Comparison of ENCODE assay signal across 1 cellular context in the genomic region with DNA sequence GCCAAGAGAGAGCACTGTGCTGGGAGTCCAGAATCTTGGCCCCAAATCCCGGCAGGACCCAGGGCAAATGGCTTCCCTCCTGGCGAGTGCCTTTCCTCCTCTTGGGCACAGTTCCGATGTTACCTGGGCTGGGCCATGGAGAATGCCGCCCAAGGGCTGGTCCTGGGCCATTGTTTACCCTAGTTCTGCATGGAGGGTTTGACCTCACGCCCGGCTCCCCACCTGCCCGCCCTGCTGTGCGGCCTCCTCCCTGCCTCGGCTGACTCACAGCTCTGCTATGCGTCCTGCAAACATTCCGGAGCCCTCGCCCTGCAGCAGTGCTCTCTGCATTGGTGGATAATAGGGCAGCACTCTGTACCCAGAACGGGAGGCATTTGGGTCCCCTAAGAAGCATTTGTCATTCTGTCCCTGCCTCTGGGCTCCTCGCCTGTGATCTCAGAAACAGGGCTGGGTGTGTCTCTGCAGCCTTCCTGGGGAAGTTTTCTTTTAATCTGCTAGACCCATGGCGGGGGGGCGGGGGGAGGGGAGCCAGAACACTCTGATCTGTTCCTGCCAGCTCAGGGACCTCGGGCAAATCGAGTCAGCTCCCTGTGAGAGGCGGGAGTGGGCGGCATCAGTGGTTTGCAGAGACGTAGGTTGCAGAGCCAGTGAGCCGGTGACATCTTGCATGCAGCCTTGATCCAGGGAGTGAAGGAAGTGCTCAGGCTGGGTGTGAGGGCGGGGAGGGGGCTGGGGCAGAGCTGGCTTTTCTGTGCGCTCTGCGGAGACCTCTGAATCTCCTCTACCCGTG.
A peak's percentile ranks its signal among the peaks of the same experiment; 100 is the strongest.
TF ChIP-seq lines count a peak whose summit lies in the region.

No MANE protein-coding gene starts in this region.

TF ChIP-seq in HepG2, 621 proteins besides CTCF, POLR2A, EP300 and RAD21 (continued from another document and continues in another):
- TF ChIP-seq ATF2 (CRISPR knock-in tag; IDR thresholded peaks at IDR 0.05): 0 out of 2 replicates have a peak, but pooled peaks have one; percentile 57
- no peak for TF ChIP-seq HIVEP1 (CRISPR knock-in tag; IDR thresholded peaks at IDR 0.05)
- TF ChIP-seq, protein P1, sequence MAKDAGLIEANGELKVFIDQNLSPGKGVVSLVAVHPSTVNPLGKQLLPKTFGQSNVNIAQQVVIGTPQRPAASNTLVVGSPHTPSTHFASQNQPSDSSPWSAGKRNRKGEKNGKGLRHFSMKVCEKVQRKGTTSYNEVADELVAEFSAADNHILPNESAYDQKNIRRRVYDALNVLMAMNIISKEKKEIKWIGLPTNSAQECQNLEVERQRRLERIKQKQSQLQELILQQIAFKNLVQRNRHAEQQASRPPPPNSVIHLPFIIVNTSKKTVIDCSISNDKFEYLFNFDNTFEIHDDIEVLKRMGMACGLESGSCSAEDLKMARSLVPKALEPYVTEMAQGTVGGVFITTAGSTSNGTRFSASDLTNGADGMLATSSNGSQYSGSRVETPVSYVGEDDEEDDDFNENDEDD (CRISPR knock-in tag; IDR thresholded peaks at IDR 0.05; ENCODE audit: borderline replicate concordance): peak; percentile 39; the same call in 1 of the 2 replicates
- TF ChIP-seq JUN (CRISPR knock-in tag; IDR thresholded peaks at IDR 0.05): peak; percentile 97
- TF ChIP-seq ZFP37 (CRISPR knock-in tag; IDR thresholded peaks at IDR 0.05; ENCODE audit: borderline replicate concordance): no peak
- no peak for TF ChIP-seq ZNF282 (IDR thresholded peaks at IDR 0.05; ENCODE audit: partially characterized antibody)
- no peak for TF ChIP-seq ZNF446 (CRISPR knock-in tag; IDR thresholded peaks at IDR 0.05)
- no peak for TF ChIP-seq TRIM24 (CRISPR knock-in tag; IDR thresholded peaks at IDR 0.05)
- no peak for TF ChIP-seq ZNF383 (CRISPR knock-in tag; IDR thresholded peaks at IDR 0.05; ENCODE audit: borderline replicate concordance)
- TF ChIP-seq, protein P2, sequence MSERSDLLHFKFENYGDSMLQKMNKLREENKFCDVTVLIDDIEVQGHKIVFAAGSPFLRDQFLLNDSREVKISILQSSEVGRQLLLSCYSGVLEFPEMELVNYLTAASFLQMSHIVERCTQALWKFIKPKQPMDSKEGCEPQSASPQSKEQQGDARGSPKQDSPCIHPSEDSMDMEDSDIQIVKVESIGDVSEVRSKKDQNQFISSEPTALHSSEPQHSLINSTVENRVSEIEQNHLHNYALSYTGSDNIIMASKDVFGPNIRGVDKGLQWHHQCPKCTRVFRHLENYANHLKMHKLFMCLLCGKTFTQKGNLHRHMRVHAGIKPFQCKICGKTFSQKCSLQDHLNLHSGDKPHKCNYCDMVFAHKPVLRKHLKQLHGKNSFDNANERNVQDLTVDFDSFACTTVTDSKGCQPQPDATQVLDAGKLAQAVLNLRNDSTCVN (CRISPR knock-in tag; IDR thresholded peaks at IDR 0.05; ENCODE audit: borderline replicate concordance): no peak
- TF ChIP-seq, protein P3, sequence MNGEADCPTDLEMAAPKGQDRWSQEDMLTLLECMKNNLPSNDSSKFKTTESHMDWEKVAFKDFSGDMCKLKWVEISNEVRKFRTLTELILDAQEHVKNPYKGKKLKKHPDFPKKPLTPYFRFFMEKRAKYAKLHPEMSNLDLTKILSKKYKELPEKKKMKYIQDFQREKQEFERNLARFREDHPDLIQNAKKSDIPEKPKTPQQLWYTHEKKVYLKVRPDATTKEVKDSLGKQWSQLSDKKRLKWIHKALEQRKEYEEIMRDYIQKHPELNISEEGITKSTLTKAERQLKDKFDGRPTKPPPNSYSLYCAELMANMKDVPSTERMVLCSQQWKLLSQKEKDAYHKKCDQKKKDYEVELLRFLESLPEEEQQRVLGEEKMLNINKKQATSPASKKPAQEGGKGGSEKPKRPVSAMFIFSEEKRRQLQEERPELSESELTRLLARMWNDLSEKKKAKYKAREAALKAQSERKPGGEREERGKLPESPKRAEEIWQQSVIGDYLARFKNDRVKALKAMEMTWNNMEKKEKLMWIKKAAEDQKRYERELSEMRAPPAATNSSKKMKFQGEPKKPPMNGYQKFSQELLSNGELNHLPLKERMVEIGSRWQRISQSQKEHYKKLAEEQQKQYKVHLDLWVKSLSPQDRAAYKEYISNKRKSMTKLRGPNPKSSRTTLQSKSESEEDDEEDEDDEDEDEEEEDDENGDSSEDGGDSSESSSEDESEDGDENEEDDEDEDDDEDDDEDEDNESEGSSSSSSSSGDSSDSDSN (CRISPR knock-in tag; IDR thresholded peaks at IDR 0.05): peak; percentile 46; the same call in 1 of the 2 replicates
- no peak for TF ChIP-seq ZBTB37 (CRISPR knock-in tag; IDR thresholded peaks at IDR 0.05)
- TF ChIP-seq, protein P4, sequence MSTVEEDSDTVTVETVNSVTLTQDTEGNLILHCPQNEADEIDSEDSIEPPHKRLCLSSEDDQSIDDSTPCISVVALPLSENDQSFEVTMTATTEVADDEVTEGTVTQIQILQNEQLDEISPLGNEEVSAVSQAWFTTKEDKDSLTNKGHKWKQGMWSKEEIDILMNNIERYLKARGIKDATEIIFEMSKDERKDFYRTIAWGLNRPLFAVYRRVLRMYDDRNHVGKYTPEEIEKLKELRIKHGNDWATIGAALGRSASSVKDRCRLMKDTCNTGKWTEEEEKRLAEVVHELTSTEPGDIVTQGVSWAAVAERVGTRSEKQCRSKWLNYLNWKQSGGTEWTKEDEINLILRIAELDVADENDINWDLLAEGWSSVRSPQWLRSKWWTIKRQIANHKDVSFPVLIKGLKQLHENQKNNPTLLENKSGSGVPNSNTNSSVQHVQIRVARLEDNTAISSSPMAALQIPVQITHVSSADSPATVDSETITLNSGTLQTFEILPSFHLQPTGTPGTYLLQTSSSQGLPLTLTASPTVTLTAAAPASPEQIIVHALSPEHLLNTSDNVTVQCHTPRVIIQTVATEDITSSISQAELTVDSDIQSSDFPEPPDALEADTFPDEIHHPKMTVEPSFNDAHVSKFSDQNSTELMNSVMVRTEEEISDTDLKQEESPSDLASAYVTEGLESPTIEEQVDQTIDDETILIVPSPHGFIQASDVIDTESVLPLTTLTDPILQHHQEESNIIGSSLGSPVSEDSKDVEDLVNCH (CRISPR knock-in tag; IDR thresholded peaks at IDR 0.05): no peak
- TF ChIP-seq, protein P5, sequence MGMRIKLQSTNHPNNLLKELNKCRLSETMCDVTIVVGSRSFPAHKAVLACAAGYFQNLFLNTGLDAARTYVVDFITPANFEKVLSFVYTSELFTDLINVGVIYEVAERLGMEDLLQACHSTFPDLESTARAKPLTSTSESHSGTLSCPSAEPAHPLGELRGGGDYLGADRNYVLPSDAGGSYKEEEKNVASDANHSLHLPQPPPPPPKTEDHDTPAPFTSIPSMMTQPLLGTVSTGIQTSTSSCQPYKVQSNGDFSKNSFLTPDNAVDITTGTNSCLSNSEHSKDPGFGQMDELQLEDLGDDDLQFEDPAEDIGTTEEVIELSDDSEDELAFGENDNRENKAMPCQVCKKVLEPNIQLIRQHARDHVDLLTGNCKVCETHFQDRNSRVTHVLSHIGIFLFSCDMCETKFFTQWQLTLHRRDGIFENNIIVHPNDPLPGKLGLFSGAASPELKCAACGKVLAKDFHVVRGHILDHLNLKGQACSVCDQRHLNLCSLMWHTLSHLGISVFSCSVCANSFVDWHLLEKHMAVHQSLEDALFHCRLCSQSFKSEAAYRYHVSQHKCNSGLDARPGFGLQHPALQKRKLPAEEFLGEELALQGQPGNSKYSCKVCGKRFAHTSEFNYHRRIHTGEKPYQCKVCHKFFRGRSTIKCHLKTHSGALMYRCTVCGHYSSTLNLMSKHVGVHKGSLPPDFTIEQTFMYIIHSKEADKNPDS (CRISPR knock-in tag; IDR thresholded peaks at IDR 0.05): no peak
- TF ChIP-seq MED1 (CRISPR knock-in tag; IDR thresholded peaks at IDR 0.05): peak; percentile 49; the same call in 1 of the 2 replicates
- TF ChIP-seq ZNF564 (CRISPR knock-in tag; IDR thresholded peaks at IDR 0.05): 0 out of 2 replicates have a peak, but pooled peaks have one; percentile 34
- no peak for TF ChIP-seq ZNF143 (CRISPR knock-in tag; IDR thresholded peaks at IDR 0.05)
- peak; percentile 29; the same call in 1 of the 2 replicates for TF ChIP-seq STAG1 (CRISPR knock-in tag; IDR thresholded peaks at IDR 0.05)
- TF ChIP-seq SPEN (CRISPR knock-in tag; IDR thresholded peaks at IDR 0.05; ENCODE audit: low read depth): no peak
- 0 out of 2 replicates have a peak, but pooled peaks have one; percentile 46 for TF ChIP-seq ZNF619 (CRISPR knock-in tag; IDR thresholded peaks at IDR 0.05)
- TF ChIP-seq ETV5 (CRISPR knock-in tag; IDR thresholded peaks at IDR 0.05; ENCODE audit: borderline replicate concordance): peak; percentile 48; the same call in 1 of the 2 replicates
- TF ChIP-seq ZNF879 (CRISPR knock-in tag; IDR thresholded peaks at IDR 0.05): no peak
- no peak for TF ChIP-seq HOXA7 (CRISPR knock-in tag; IDR thresholded peaks at IDR 0.05)
- no peak for TF ChIP-seq ZNF780A (CRISPR knock-in tag; IDR thresholded peaks at IDR 0.05)
- no peak for TF ChIP-seq ZSCAN29 (CRISPR knock-in tag; conservative IDR thresholded peaks at IDR 0.05)
- no peak for TF ChIP-seq AGO1 (IDR thresholded peaks at IDR 0.05; ENCODE audit: low read depth, low read length, poor library complexity, severe bottlenecking)
- peak; percentile 69; the same call in 1 of the 2 replicates for TF ChIP-seq ZNF792 (CRISPR knock-in tag; IDR thresholded peaks at IDR 0.05)
- TF ChIP-seq YEATS2 (CRISPR knock-in tag; IDR thresholded peaks at IDR 0.05; ENCODE audit: borderline replicate concordance): peak; percentile 52; the same call in 1 of the 2 replicates
- peak; percentile 77; the same call in 1 of the 2 replicates for TF ChIP-seq ZSCAN31 (CRISPR knock-in tag; IDR thresholded peaks at IDR 0.05; ENCODE audit: low read depth)
- no peak for TF ChIP-seq ZNF724P (CRISPR knock-in tag; IDR thresholded peaks at IDR 0.05; ENCODE audit: borderline replicate concordance)
- peak; percentile 41; the same call in 1 of the 2 replicates for TF ChIP-seq BHLHE40 (IDR thresholded peaks at IDR 0.05; ENCODE audit: low read length)
- TF ChIP-seq RFXAP (CRISPR knock-in tag; IDR thresholded peaks at IDR 0.05; ENCODE audit: borderline replicate concordance): no peak
- TF ChIP-seq ZNF83 (CRISPR knock-in tag; IDR thresholded peaks at IDR 0.05; ENCODE audit: borderline replicate concordance): no peak
- TF ChIP-seq NR2F2 (IDR thresholded peaks at IDR 0.05; ENCODE audit: borderline replicate concordance, low read depth): no peak
- no peak for TF ChIP-seq CHD4 (IDR thresholded peaks at IDR 0.05; ENCODE audit: borderline replicate concordance, low read length)
- TF ChIP-seq PHF8 (CRISPR knock-in tag; IDR thresholded peaks at IDR 0.05): 0 out of 2 replicates have a peak, but pooled peaks have one; percentile 4
- peak; percentile 53; the same call in 1 of the 2 replicates for TF ChIP-seq PPARG (CRISPR knock-in tag; conservative IDR thresholded peaks at IDR 0.05)
- TF ChIP-seq ZC3H4 (CRISPR knock-in tag; IDR thresholded peaks at IDR 0.05; ENCODE audit: borderline replicate concordance): no peak
- no peak for TF ChIP-seq ZKSCAN5 (CRISPR knock-in tag; IDR thresholded peaks at IDR 0.05)
- no peak for TF ChIP-seq ZNF549 (CRISPR knock-in tag; IDR thresholded peaks at IDR 0.05)
- no peak for TF ChIP-seq KDM5A (IDR thresholded peaks at IDR 0.05; ENCODE audit: borderline replicate concordance, low read length)
- no peak for TF ChIP-seq ZNF17 (CRISPR knock-in tag; IDR thresholded peaks at IDR 0.05)
- no peak for TF ChIP-seq MZF1 (CRISPR knock-in tag; IDR thresholded peaks at IDR 0.05; ENCODE audit: borderline replicate concordance)
- peak; percentile 74; the same call in 1 of the 2 replicates for TF ChIP-seq FOXO1 (CRISPR knock-in tag; IDR thresholded peaks at IDR 0.05)
- no peak for TF ChIP-seq MYNN (CRISPR knock-in tag; IDR thresholded peaks at IDR 0.05; ENCODE audit: low read depth)
- TF ChIP-seq ZNF674 (CRISPR knock-in tag; IDR thresholded peaks at IDR 0.05; ENCODE audit: low read depth): no peak
- peak; percentile 99 for TF ChIP-seq FOSL1 (CRISPR knock-in tag; IDR thresholded peaks at IDR 0.05; ENCODE audit: borderline replicate concordance)
- TF ChIP-seq CEBPG (CRISPR knock-in tag; IDR thresholded peaks at IDR 0.05): peak; percentile 30; the same call in 1 of the 2 replicates
- 0 out of 2 replicates have a peak, but pooled peaks have one; percentile 44 for TF ChIP-seq ZNF556 (CRISPR knock-in tag; IDR thresholded peaks at IDR 0.05; ENCODE audit: borderline replicate concordance)
- TF ChIP-seq MED13 (CRISPR knock-in tag; IDR thresholded peaks at IDR 0.05): no peak
- peak; percentile 86 for TF ChIP-seq HDAC1 (CRISPR knock-in tag; IDR thresholded peaks at IDR 0.05)
- TF ChIP-seq ZNF605 (CRISPR knock-in tag; IDR thresholded peaks at IDR 0.05): peak; percentile 66
- TF ChIP-seq ZNF136 (CRISPR knock-in tag; IDR thresholded peaks at IDR 0.05; ENCODE audit: low read depth): no peak
- no peak for TF ChIP-seq NPAS2 (CRISPR knock-in tag; IDR thresholded peaks at IDR 0.05; ENCODE audit: borderline replicate concordance)
- TF ChIP-seq IRF9 (CRISPR knock-in tag; IDR thresholded peaks at IDR 0.05; ENCODE audit: borderline replicate concordance): no peak
